30 cellular contexts compared by ENCODE assay signal in genomic region chr12:81963651-81964050, GRCh38.
"Had no signal": no experiment of that assay in that cellular context is flagged by ENCODE, and none has a peak within 500 bp of the region (broad histone marks: within the 10 kb centered on the region; RNA-seq: fewer than 3 reads in every experiment).

No MANE protein-coding gene starts in this region.

- H3K27ac ChIP-seq: ascending aorta, breast epithelium, cardiac muscle cell, colonic mucosa, dorsolateral prefrontal cortex, VCaP had no signal

- H3K4me3 ChIP-seq: ascending aorta, breast epithelium, cardiac muscle cell, colonic mucosa, dorsolateral prefrontal cortex had no signal

- DNase-seq: activated CD4-positive, alpha-beta memory T cell treated with anti-CD3 and anti-CD28 coated beads, Interleukin-2, amount 10 ng/mL, durations not matched to agents 7 days and 5 days; activated CD4-positive, alpha-beta T cell treated with anti-CD3 and anti-CD28 coated beads for 1 hour; activated CD4-positive, alpha-beta T cell treated with anti-CD3 and anti-CD28 coated beads for 4 hours; activated CD4-positive, alpha-beta T cell treated with anti-CD3 and anti-CD28 coated beads, Interleukin-2, amount 10 ng/mL, durations not matched to agents 7 days and 5 days; activated CD4-positive, alpha-beta T cell treated with anti-CD3 and anti-CD28 coated beads, Interleukin-2, amount 50 U/mL, for 4 hours; activated CD8-positive, alpha-beta memory T cell treated with anti-CD3 and anti-CD28 coated beads, Interleukin-2, amount 50 U/mL, for 48 hours; activated gamma-delta T cell; activated naive CD4-positive, alpha-beta T cell; activated naive CD4-positive, alpha-beta T cell treated with anti-CD3 and anti-CD28 coated beads, Interleukin-2, amount 10 ng/mL, durations not matched to agents 7 days and 5 days; activated naive CD8-positive, alpha-beta T cell treated with anti-CD3 and anti-CD28 coated beads, Interleukin-2, amount 10 ng/mL, durations not matched to agents 7 days and 5 days; activated T-cell treated with anti-CD3 and anti-CD28 coated beads for 4 hours; activated T-cell treated with anti-CD3 and anti-CD28 coated beads, Interleukin-2, amount 50 U/mL, for 24 hours; activated T-cell treated with anti-CD3 and anti-CD28 coated beads, Interleukin-2, amount 50 U/mL, for 72 hours; central memory CD4-positive, alpha-beta T cell; cerebellar nuclear complex; colonic mucosa; dorsolateral prefrontal cortex; effector memory CD4-positive, alpha-beta T cell; endodermal cell; foreskin fibroblast; head of caudate nucleus; T-helper 2 cell had no signal

- H3K9me3 ChIP-seq: ascending aorta, breast epithelium, colonic mucosa had no signal

- ATAC-seq: activated naive CD4-positive, alpha-beta T cell treated with anti-CD3 and anti-CD28 coated beads, Interleukin-2, amount 50 U/mL, for 72 hours; activated T-cell treated with anti-CD3 and anti-CD28 coated beads, Interleukin-2, amount 50 U/mL, for 72 hours; esophagus mucosa; WTC11 had no signal

- H3K36me3 ChIP-seq: ascending aorta, breast epithelium, cardiac muscle cell, colonic mucosa had no signal

- FAIRE-seq: frontal cortex had no signal

- H3K27me3 ChIP-seq: ascending aorta, breast epithelium, cardiac muscle cell, colonic mucosa, dorsolateral prefrontal cortex had no signal

- H3K4me1 ChIP-seq: ascending aorta, breast epithelium, colonic mucosa had no signal
